Comparison of ENCODE assay signal across 9 cellular contexts in genomic region chr1:159854693-159855192, GRCh38. TPM values are rescaled to one million over a fixed set of nuclear protein-coding genes. Genes with fewer than 3 reads are reported as not detected.
DNase-seq lines count a peak whose midpoint lies in the region; ATAC-seq lines count a peak whose summit lies in the region.
"Had no signal": no experiment of that assay in that cellular context is flagged by ENCODE, and none has a peak within 500 bp of the region (broad histone marks: within the 10 kb centered on the region; RNA-seq: fewer than 3 reads in every experiment).

No MANE protein-coding gene starts in this region.

- no peaks in the 10 kb centered on the region for H3K9me3 Mint-ChIP-seq in activated CD8-positive, alpha-beta memory T cell treated with anti-CD3 and anti-CD28 coated beads, Interleukin-2, amount 10 ng/mL, durations not matched to agents 7 days and 5 days (ENCODE audit: low read depth)

- CTCF ChIA-PET in activated CD8-positive, alpha-beta memory T cell treated with anti-CD3 and anti-CD28 coated beads, Interleukin-2, amount 10 ng/mL, durations not matched to agents 7 days and 5 days (lab: Charles Lee): interaction anchor here (0.8 to 1.4 kb wide), 3 partner anchors 28 to 55 kb away, joined by 3 to 5 read pairs (median 4); partner anchors contain the start of gene SLAMF8

- peak overlapping the region; percentile 77 for H3K4me3 Mint-ChIP-seq in activated CD8-positive, alpha-beta memory T cell treated with anti-CD3 and anti-CD28 coated beads, Interleukin-2, amount 10 ng/mL, durations not matched to agents 7 days and 5 days

- peak; percentile 71 for ATAC-seq in HG03095 (IDR thresholded peaks at IDR 0.05; ENCODE audit: unreplicated experiment)
- peak; percentile 93 for ATAC-seq in activated CD8-positive, alpha-beta memory T cell treated with anti-CD3 and anti-CD28 coated beads, Interleukin-2, amount 10 ng/mL, durations not matched to agents 7 days and 5 days

- peaks cover 10% of the 10 kb centered on the region for H3K27me3 Mint-ChIP-seq in activated CD8-positive, alpha-beta memory T cell treated with anti-CD3 and anti-CD28 coated beads, Interleukin-2, amount 10 ng/mL, durations not matched to agents 7 days and 5 days

- no peaks in the 10 kb centered on the region for H3K36me3 ChIP-seq in effector memory CD4-positive, alpha-beta T cell (ENCODE audit: control insufficient read depth, insufficient read depth, low read length)

- no peaks in the 10 kb centered on the region for H3K9me3 ChIP-seq in effector memory CD4-positive, alpha-beta T cell (ENCODE audit: control insufficient read depth, low read length)

- peak overlapping the region; percentile 63 for H3K27ac Mint-ChIP-seq in activated CD8-positive, alpha-beta memory T cell treated with anti-CD3 and anti-CD28 coated beads, Interleukin-2, amount 10 ng/mL, durations not matched to agents 7 days and 5 days

- no peaks in the 10 kb centered on the region for H3K36me3 Mint-ChIP-seq in activated CD8-positive, alpha-beta memory T cell treated with anti-CD3 and anti-CD28 coated beads, Interleukin-2, amount 10 ng/mL, durations not matched to agents 7 days and 5 days

- peaks cover 12% of the 10 kb centered on the region for H3K4me1 Mint-ChIP-seq in activated CD8-positive, alpha-beta memory T cell treated with anti-CD3 and anti-CD28 coated beads, Interleukin-2, amount 10 ng/mL, durations not matched to agents 7 days and 5 days

- peak overlapping the region; percentile 53 for H3K27ac ChIP-seq in effector memory CD4-positive, alpha-beta T cell (ENCODE audit: insufficient read depth, low read length, poor library complexity, severe bottlenecking)

- peaks cover 5% of the 10 kb centered on the region for H3K4me1 ChIP-seq in effector memory CD4-positive, alpha-beta T cell (ENCODE audit: control insufficient read depth, insufficient read depth, low read length, poor library complexity, severe bottlenecking)

- no peaks in the 10 kb centered on the region for H3K27me3 ChIP-seq in effector memory CD4-positive, alpha-beta T cell (replicated peaks; ENCODE audit: control insufficient read depth, insufficient read depth, low read length, poor library complexity, severe bottlenecking)

- DNase-seq in NCI-H1694 treated with DMSO at 0.1 percent for 48 hours (lab: John Stamatoyannopoulos, UW) (peak; percentile 34), NCI-H1694 (lab: John Stamatoyannopoulos, UW) (no peak), NCI-H748 (lab: John Stamatoyannopoulos, UW; ENCODE audit: unreplicated experiment) (peak; percentile 77), medulla oblongata (ENCODE audit: extremely low spot score) (peak; percentile 74)
- peak; percentile 84 for DNase-seq in activated CD8-positive, alpha-beta memory T cell treated with anti-CD3 and anti-CD28 coated beads, Interleukin-2, amount 10 ng/mL, durations not matched to agents 7 days and 5 days
- DNase-seq in effector memory CD4-positive, alpha-beta T cell: peak; percentile 41 to 50 (median 46)
- DNase-seq in stimulated activated CD4-positive, alpha-beta T cell treated with anti-CD3 and anti-CD28 coated beads, TNF-alpha, amount 100 ng/mL, for 24 hours (ENCODE audit: low read depth in 3 of 3): peak; percentile 48 to 77 (median 58)
- DNase-seq: DND-41 had no signal

- H3K4me3 ChIP-seq in effector memory CD4-positive, alpha-beta T cell (ENCODE audit: insufficient read depth, low read depth, low read length, poor library complexity, severe bottlenecking): peak overlapping the region; percentile 76

RNA-seq across cellular contexts. Expression of gene VSIG8, which starts 7.7 kb away (rescaled TPM):
- not detected for total RNA-seq in activated CD8-positive, alpha-beta memory T cell treated with anti-CD3 and anti-CD28 coated beads, Interleukin-2, amount 10 ng/mL, durations not matched to agents 7 days and 5 days

RNA-seq across cellular contexts. Expression of gene SLAMF8, which starts 28.1 kb away (rescaled TPM):
- 1 to 10 TPM in 1 of 2 experiments, under 1 TPM in 1; 0.70 to 1.5 TPM for total RNA-seq in activated CD8-positive, alpha-beta memory T cell treated with anti-CD3 and anti-CD28 coated beads, Interleukin-2, amount 10 ng/mL, durations not matched to agents 7 days and 5 days

RNA-seq across cellular contexts. Expression of gene CFAP45, which starts 45.2 kb away (rescaled TPM):
- 1 to 10 TPM; 1.3 to 1.6 TPM for total RNA-seq in activated CD8-positive, alpha-beta memory T cell treated with anti-CD3 and anti-CD28 coated beads, Interleukin-2, amount 10 ng/mL, durations not matched to agents 7 days and 5 days

RNA-seq across cellular contexts. Expression of gene FCRL6, which starts 52.6 kb away (rescaled TPM):
- under 1 TPM; 0.23 to 0.61 TPM for total RNA-seq in activated CD8-positive, alpha-beta memory T cell treated with anti-CD3 and anti-CD28 coated beads, Interleukin-2, amount 10 ng/mL, durations not matched to agents 7 days and 5 days
